ENCODE assay signal across 17 cellular contexts in the genomic region with DNA sequence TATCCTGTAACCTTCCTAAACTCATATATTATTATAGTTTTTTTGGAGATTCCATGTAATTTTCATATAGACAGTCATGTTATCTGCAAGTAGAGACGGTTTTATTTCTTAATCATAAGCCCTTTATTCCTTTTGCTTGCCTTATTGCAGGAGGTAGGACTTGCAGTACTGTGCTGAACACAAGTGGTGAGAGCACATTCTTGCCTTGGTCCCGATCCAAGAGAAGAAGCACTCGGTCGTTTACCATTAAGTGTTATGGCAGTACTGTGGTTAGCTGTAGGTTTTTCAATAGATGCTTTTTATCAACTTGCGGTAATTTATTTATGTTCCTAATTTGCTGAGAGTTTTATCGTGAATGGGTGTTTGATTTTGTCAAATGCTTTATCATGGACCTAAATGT.
DNase-seq lines count a peak whose midpoint lies in the region; ATAC-seq and TF ChIP-seq lines count a peak whose summit lies in the region.
"Had no signal": no experiment of that assay in that cellular context is flagged by ENCODE, and none has a peak within 500 bp of the region (broad histone marks: within the 10 kb centered on the region; RNA-seq: fewer than 3 reads in every experiment).

No MANE protein-coding gene starts in this region.

- no peak overlapping the region for H3K4ac ChIP-seq in IMR-90 (ENCODE audit: low read depth, low read length)
- no peak overlapping the region for H3K4ac ChIP-seq in mesenchymal stem cell (ENCODE audit: low read depth in 1 of 2, low read length in 2 of 2)

- H2AFZ ChIP-seq in IMR-90 (replicated peaks; ENCODE audit: low read length, poor library complexity) = no peak overlapping the region
- H2AFZ ChIP-seq in mesenchymal stem cell (ENCODE audit: low read depth, low read length) = no peak overlapping the region
- H2AFZ ChIP-seq in Karpas-422 (ENCODE audit: low read length) = no peak overlapping the region

- H2BK5ac ChIP-seq in IMR-90 (ENCODE audit: low read depth, low read length, poor library complexity, severe bottlenecking) (peak overlapping the region; percentile 52), mesenchymal stem cell (ENCODE audit: low read depth, low read length, poor library complexity, severe bottlenecking) (peak overlapping the region; percentile 19)

- DNase-seq in AG10803 (ENCODE audit: low read depth) = peak; percentile 72
- DNase-seq in IMR-90 = peak; percentile 48
- no peak for DNase-seq in chondrocyte (ENCODE audit: low spot score)
- peak; percentile 42 for DNase-seq in mesenchymal stem cell
- no peak for DNase-seq in activated naive CD8-positive, alpha-beta T cell treated with anti-CD3 and anti-CD28 coated beads, Interleukin-2, amount 50 U/mL, for 24 hours
- no peak for DNase-seq in Karpas-422
- DNase-seq: COR-L47, DMS153, H9, NCI-H187, NCI-H446, NCI-H69, OCI-M1, SJCRH30 had no signal

- H3K4me2 ChIP-seq in IMR-90 (ENCODE audit: low read depth, low read length) (no peak overlapping the region), mesenchymal stem cell (ENCODE audit: low read length, poor library complexity, severe bottlenecking) (no peak overlapping the region), Karpas-422 (ENCODE audit: low read depth, low read length, poor library complexity, severe bottlenecking) (no peak overlapping the region)

- no peaks in the 10 kb centered on the region for H3K36me3 ChIP-seq in IMR-90 (ENCODE audit: control insufficient read depth, insufficient read depth, low read length)
- no peaks in the 10 kb centered on the region for H3K36me3 ChIP-seq in mesenchymal stem cell (ENCODE audit: control insufficient read depth in 1 of 2, insufficient read depth in 2 of 2, low read depth in 1 of 2, low read length in 2 of 2)
- no peaks in the 10 kb centered on the region for H3K36me3 ChIP-seq in Karpas-422 (ENCODE audit: insufficient read depth, low read length)
- H3K36me3 ChIP-seq: SJCRH30 had no signal

- H3K9ac ChIP-seq in IMR-90 (ENCODE audit: low read depth, low read length) (no peak overlapping the region), mesenchymal stem cell (ENCODE audit: low read length) (no peak overlapping the region), Karpas-422 (ENCODE audit: low read length) (no peak overlapping the region)

- H4K91ac ChIP-seq in IMR-90 (ENCODE audit: insufficient read depth, low read depth, low read length) (no peak overlapping the region), mesenchymal stem cell (ENCODE audit: low read length) (no peak overlapping the region)

- H4K20me1 ChIP-seq in IMR-90 (ENCODE audit: insufficient read depth, low read length) = no peaks in the 10 kb centered on the region
- no peaks in the 10 kb centered on the region for H4K20me1 ChIP-seq in Karpas-422 (ENCODE audit: insufficient read depth, low read depth, low read length)

- TF ChIP-seq RAD21 in IMR-90 (IDR thresholded peaks at IDR 0.05; ENCODE audit: low read length) = no peak

- no peaks in the 10 kb centered on the region for H3K79me2 ChIP-seq in Karpas-422 (ENCODE audit: low read length)

- H3K79me1 ChIP-seq in IMR-90 (ENCODE audit: low read depth in 1 of 2, low read length in 2 of 2) (no peaks in the 10 kb centered on the region), mesenchymal stem cell (replicated peaks; ENCODE audit: low read length, poor library complexity, severe bottlenecking) (no peaks in the 10 kb centered on the region)

- ATAC-seq in IMR-90 (ENCODE audit: low read depth) (peak; percentile 77), GM21528 (IDR thresholded peaks at IDR 0.05; ENCODE audit: low FRiP score, unreplicated experiment) (no peak)
- no peak for ATAC-seq in activated naive CD8-positive, alpha-beta T cell treated with anti-CD3 and anti-CD28 coated beads, Interleukin-2, amount 50 U/mL, for 24 hours

- H3K18ac ChIP-seq in IMR-90 (ENCODE audit: low read depth, low read length) = no peak overlapping the region; the same call in 1 of the 2 replicates
- no peak overlapping the region for H3K18ac ChIP-seq in mesenchymal stem cell (ENCODE audit: low read depth in 1 of 2, low read length in 2 of 2)

- H2AK5ac ChIP-seq in IMR-90 (ENCODE audit: low read depth, low read length) (no peak overlapping the region), mesenchymal stem cell (ENCODE audit: low read length, severe bottlenecking) (no peak overlapping the region)

- H2BK120ac ChIP-seq in IMR-90 (ENCODE audit: low read depth, low read length) (no peak overlapping the region), mesenchymal stem cell (ENCODE audit: low read depth, low read length) (no peak overlapping the region)

- no CpG with 5 or more reads among the region's 6 CpGs for WGBS in IMR-90 (ENCODE audit: extremely low coverage in 2 of 2, insufficient read length in 1 of 2), 2 experiments
- WGBS in mesenchymal stem cell = 57% methylated on average over 3 of the region's 6 CpGs

- no peak for TF ChIP-seq CTCF in AG10803 (conservative IDR thresholded peaks at IDR 0.05; ENCODE audit: low read length)
- no peak for TF ChIP-seq CTCF in IMR-90 (conservative IDR thresholded peaks at IDR 0.05; ENCODE audit: low read depth, low read length)
- TF ChIP-seq CTCF in chondrocyte (IDR thresholded peaks at IDR 0.05) = no peak

- H2BK15ac ChIP-seq in IMR-90 (ENCODE audit: low read depth, low read length) = no peak overlapping the region
- no peak overlapping the region for H2BK15ac ChIP-seq in mesenchymal stem cell (ENCODE audit: low read depth, poor library complexity, severe bottlenecking)

- POLR2A ChIA-PET in IMR-90 (lab: Charles Lee; ENCODE audit: unreplicated experiment) = no interaction called here

- H3K9me3 Mint-ChIP-seq in chondrocyte (ENCODE audit: low read depth) = no peaks in the 10 kb centered on the region
- no peaks in the 10 kb centered on the region for H3K9me3 Mint-ChIP-seq in activated naive CD8-positive, alpha-beta T cell treated with anti-CD3 and anti-CD28 coated beads, Interleukin-2, amount 50 U/mL, for 24 hours
- H3K9me3 Mint-ChIP-seq: H9 had no signal

- no peak overlapping the region for H2BK20ac ChIP-seq in IMR-90 (ENCODE audit: low read depth, low read length)

- CTCF ChIA-PET in IMR-90 (lab: Yijun Ruan, JAX) = no interaction called here

- H3K9me3 ChIP-seq in IMR-90 (ENCODE audit: control insufficient read depth, insufficient read depth, low read length) (peaks cover 2% of the 10 kb centered on the region; the same call in 1 of the 2 replicates), mesenchymal stem cell (ENCODE audit: control insufficient read depth, low read length) (peaks cover 2% of the 10 kb centered on the region), Karpas-422 (ENCODE audit: low read length) (no peaks in the 10 kb centered on the region)

- in situ Hi-C loops in IMR-90 (cut with MboI; ENCODE audit: low sequenced_read_pairs) = no loop called here

- H3K27ac ChIP-seq in IMR-90 (ENCODE audit: insufficient read depth, low read length) (no peak overlapping the region), mesenchymal stem cell (ENCODE audit: low read length, poor library complexity, severe bottlenecking) (no peak overlapping the region), Karpas-422 (ENCODE audit: low read length) (no peak overlapping the region)
- H3K27ac ChIP-seq: RWPE1, SJCRH30 had no signal

- peak overlapping the region; percentile 92 for H3K27ac Mint-ChIP-seq in chondrocyte (ENCODE audit: unreplicated experiment)
- no peak overlapping the region for H3K27ac Mint-ChIP-seq in activated naive CD8-positive, alpha-beta T cell treated with anti-CD3 and anti-CD28 coated beads, Interleukin-2, amount 50 U/mL, for 24 hours
- H3K27ac Mint-ChIP-seq: H9, IgD-negative memory B cell had no signal

- TF ChIP-seq POLR2A in IMR-90 (IDR thresholded peaks at IDR 0.05; ENCODE audit: low read depth, low read length) = no peak

- BruUV-seq in IMR-90 (replicated peaks; lab: Mats Ljungman, UMichigan) = no TSS peak

- no peak overlapping the region for H3K4me3 Mint-ChIP-seq in chondrocyte (ENCODE audit: unreplicated experiment)
- H3K4me3 Mint-ChIP-seq in activated naive CD8-positive, alpha-beta T cell treated with anti-CD3 and anti-CD28 coated beads, Interleukin-2, amount 50 U/mL, for 24 hours = no peak overlapping the region
- H3K4me3 Mint-ChIP-seq: H9, IgD-negative memory B cell had no signal

- no peaks in the 10 kb centered on the region for H3K9me2 ChIP-seq in Karpas-422 (replicated peaks; ENCODE audit: insufficient read depth, low read length)

- H3K27me3 ChIP-seq in IMR-90 (ENCODE audit: control insufficient read depth, insufficient read depth, low read length) = peaks cover 4% of the 10 kb centered on the region; the same call in 1 of the 2 replicates
- H3K27me3 ChIP-seq in mesenchymal stem cell (ENCODE audit: control insufficient read depth in 1 of 2, insufficient read depth in 1 of 2, low read length in 2 of 2) = no peaks in the 10 kb centered on the region
- no peaks in the 10 kb centered on the region for H3K27me3 ChIP-seq in Karpas-422 (ENCODE audit: low read length)

- H4K8ac ChIP-seq in IMR-90 (ENCODE audit: low read depth in 2 of 2, low read length in 2 of 2) (no peak overlapping the region), mesenchymal stem cell (ENCODE audit: low read length) (no peak overlapping the region)

- H4K5ac ChIP-seq in IMR-90 (ENCODE audit: low read depth, low read length) = no peak overlapping the region

- H3K14ac ChIP-seq in IMR-90 (replicated peaks; ENCODE audit: low read depth, low read length) (no peak overlapping the region), mesenchymal stem cell (ENCODE audit: low read length in 2 of 2) (no peak overlapping the region)

- H3K27me3 Mint-ChIP-seq in chondrocyte (ENCODE audit: low read depth) = no peaks in the 10 kb centered on the region
- H3K27me3 Mint-ChIP-seq in activated naive CD8-positive, alpha-beta T cell treated with anti-CD3 and anti-CD28 coated beads, Interleukin-2, amount 50 U/mL, for 24 hours = peaks cover 15% of the 10 kb centered on the region

- H2BK12ac ChIP-seq in mesenchymal stem cell (ENCODE audit: low read length in 2 of 2) = no peak overlapping the region

- H3K4me1 ChIP-seq in IMR-90 (ENCODE audit: control insufficient read depth, insufficient read depth, low read length) (peaks cover 6% of the 10 kb centered on the region; the same call in 1 of the 2 replicates), mesenchymal stem cell (ENCODE audit: control insufficient read depth, insufficient read depth, low read depth, low read length) (peaks cover 6% of the 10 kb centered on the region), Karpas-422 (ENCODE audit: low read length) (no peaks in the 10 kb centered on the region)
- H3K4me1 ChIP-seq: SJCRH30 had no signal

- no peak overlapping the region for H3K4me3 ChIP-seq in AG10803 (ENCODE audit: low read length)
- no peak overlapping the region for H3K4me3 ChIP-seq in IMR-90 (ENCODE audit: insufficient read depth, low read depth, low read length)
- no peak overlapping the region for H3K4me3 ChIP-seq in mesenchymal stem cell (ENCODE audit: insufficient read depth in 1 of 2, low read depth in 1 of 2, low read length in 2 of 2)
- H3K4me3 ChIP-seq in Karpas-422 (ENCODE audit: low read length) = no peak overlapping the region
- H3K4me3 ChIP-seq: SJCRH30 had no signal

- H3K4me1 Mint-ChIP-seq in chondrocyte (ENCODE audit: low read depth) = peaks cover 41% of the 10 kb centered on the region
- H3K4me1 Mint-ChIP-seq in activated naive CD8-positive, alpha-beta T cell treated with anti-CD3 and anti-CD28 coated beads, Interleukin-2, amount 50 U/mL, for 24 hours = no peaks in the 10 kb centered on the region
- H3K4me1 Mint-ChIP-seq: IgD-negative memory B cell had no signal

- no peak overlapping the region for H2AK9ac ChIP-seq in IMR-90 (replicated peaks; ENCODE audit: low read depth, low read length, poor library complexity)

- dilution Hi-C loops in IMR-90 (cut with HindIII; ENCODE audit: low sequenced_read_pairs, unreplicated experiment) = no loop called here

- no peak overlapping the region for H3K56ac ChIP-seq in IMR-90 (ENCODE audit: extremely low read depth, insufficient read depth, low read length)

- peaks cover 6% of the 10 kb centered on the region; the same call in 1 of the 2 replicates for H3K9me1 ChIP-seq in IMR-90 (ENCODE audit: insufficient read depth, low read length)

- H3K36me3 Mint-ChIP-seq in chondrocyte (ENCODE audit: low read depth) = no peaks in the 10 kb centered on the region
- no peaks in the 10 kb centered on the region for H3K36me3 Mint-ChIP-seq in activated naive CD8-positive, alpha-beta T cell treated with anti-CD3 and anti-CD28 coated beads, Interleukin-2, amount 50 U/mL, for 24 hours (ENCODE audit: low read depth)

- intact Hi-C loops in IMR-90 (cut with micrococcal nuclease) = no loop called here

- H3K23ac ChIP-seq in IMR-90 (ENCODE audit: low read depth, low read length) = no peak overlapping the region
- H3K23ac ChIP-seq in mesenchymal stem cell (ENCODE audit: low read length in 2 of 2) = no peak overlapping the region

Comparison
In these comparisons a context has a peak if more than half of its experiments do, and no peak if none do; other contexts are left out.
1. DNase-seq: peak in AG10803 (single experiment), IMR-90 (single experiment) and mesenchymal stem cell (single experiment); none in chondrocyte (single experiment), activated naive CD8-positive, alpha-beta T cell treated with anti-CD3 and anti-CD28 coated beads, Interleukin-2, amount 50 U/mL, for 24 hours (single experiment) and Karpas-422 (single experiment).